15 cellular contexts compared by ENCODE assay signal in genomic region chr4:42401171-42401570, GRCh38. TPM values are rescaled to one million over a fixed set of nuclear protein-coding genes. Genes with fewer than 3 reads are reported as not detected.
A peak's percentile ranks its signal among the peaks of the same experiment; 100 is the strongest.
DNase-seq lines count a peak whose midpoint lies in the region; ATAC-seq, FAIRE-seq and TF ChIP-seq lines count a peak whose summit lies in the region.
"Had no signal": no experiment of that assay in that cellular context is flagged by ENCODE, and none has a peak within 500 bp of the region (broad histone marks: within the 10 kb centered on the region; RNA-seq: fewer than 3 reads in every experiment).

No MANE protein-coding gene starts in this region.

- H3K14ac ChIP-seq in mesenchymal stem cell (ENCODE audit: low read length in 2 of 2): no peak overlapping the region

- peak; percentile 27 for DNase-seq in ELF-1 (ENCODE audit: low read depth, low spot score)
- peak; percentile 19 for DNase-seq in HT1080 (ENCODE audit: low read depth)
- DNase-seq in GM12878 (ENCODE audit: low read depth, low spot score): no peak
- DNase-seq in mesenchymal stem cell: no peak
- no peak for DNase-seq in thyroid gland
- no peak for DNase-seq in NCI-H2227 (lab: John Stamatoyannopoulos, UW; ENCODE audit: unreplicated experiment)
- DNase-seq in kidney glomerular epithelial cell (lab: John Stamatoyannopoulos, UW): no peak
- DNase-seq: activated CD4-positive, alpha-beta T cell treated with anti-CD3 and anti-CD28 coated beads, Interleukin-2, amount 10 ng/mL, durations not matched to agents 7 days and 5 days; MV-4-11; NCI-H345; stimulated activated CD4-positive, alpha-beta T cell treated with anti-CD3 and anti-CD28 coated beads, Interleukin-12 subunit alpha, Interleukin-12 subunit beta, amount 100 ng/mL, for 4 hours had no signal

- no peaks in the 10 kb centered on the region for H3K9me3 ChIP-seq in GM12878 (replicated peaks; ENCODE audit: control insufficient read depth, insufficient read depth, low read length)
- no peaks in the 10 kb centered on the region for H3K9me3 ChIP-seq in mesenchymal stem cell (ENCODE audit: control insufficient read depth, low read length)
- H3K9me3 ChIP-seq in thyroid gland: no peaks in the 10 kb centered on the region
- H3K9me3 ChIP-seq: neutrophil had no signal

- RAD21 ChIA-PET in GM12878 (lab: Charles Lee; ENCODE audit: unreplicated experiment): interaction anchor here (0.5 to 2.0 kb wide), 3 partner anchors 30 to 178 kb away, joined by 4 to 5 read pairs (median 5); no protein-coding TSS in a partner anchor

- SMC1A ChIA-PET in GM12878 (lab: Charles Lee; ENCODE audit: uncharacterized antibody, unreplicated experiment): interaction anchor here (0.8 to 3.4 kb wide), 4 partner anchors 30 to 119 kb away, joined by 3 to 21 read pairs (median 6); no protein-coding TSS in a partner anchor

- no peak overlapping the region for H4K91ac ChIP-seq in mesenchymal stem cell (ENCODE audit: low read length)

- no peak overlapping the region for H3K4me3 ChIP-seq in GM12878
- H3K4me3 ChIP-seq in mesenchymal stem cell (ENCODE audit: insufficient read depth in 1 of 2, low read depth in 1 of 2, low read length in 2 of 2): peak overlapping the region in 1 of 2 experiments; percentile 37
- H3K4me3 ChIP-seq in thyroid gland (replicated peaks in 1 of 3): no peak overlapping the region

- H3K79me2 ChIP-seq in GM12878 (ENCODE audit: control insufficient read depth, insufficient read depth, low read length): no peaks in the 10 kb centered on the region

- intact Hi-C loops in GM12878 (cut with micrococcal nuclease; ENCODE audit: unreplicated experiment) (no loop called here), thyroid gland (cut with DNase I) (no loop called here)

- TF ChIP-seq CTCF in GM12878 (IDR thresholded peaks at IDR 0.05 in 2 of 3, conservative IDR thresholded peaks at IDR 0.05 in 1 of 3; ENCODE audit: control insufficient read depth in 2 of 3, extremely low read depth in 1 of 3, insufficient read depth in 1 of 3, low read depth in 3 of 3, low read length in 3 of 3) (peak in 2 of 3 experiments; percentile 10 to 35; a peak in 3 of 6 replicates), thyroid gland (IDR thresholded peaks at IDR 0.05) (peak in 3 of 6 experiments; percentile 11 to 26 (median 25))

- 89% methylated on average over 9 of the region's 9 CpGs for WGBS in GM12878 (ENCODE audit: insufficient coverage, insufficient replicate concordance, low lambda C conversion rate, missing lambda C conversion rate)
- WGBS in mesenchymal stem cell: 87% methylated on average over 9 of the region's 9 CpGs
- 53 to 78% methylated on average over 9 of the region's 9 CpGs for WGBS in thyroid gland, 2 donors

- no peak overlapping the region for H2AK5ac ChIP-seq in mesenchymal stem cell (ENCODE audit: low read length, severe bottlenecking)

- POLR2A ChIA-PET in GM12878 (lab: Charles Lee): interaction anchor here (0.6 kb wide), 1 partner anchor 153 kb away, joined by 3 read pairs; no protein-coding TSS in a partner anchor

- H3K4me2 ChIP-seq in GM12878 (ENCODE audit: control insufficient read depth, insufficient read depth) (no peak overlapping the region), mesenchymal stem cell (ENCODE audit: low read length, poor library complexity, severe bottlenecking) (peak overlapping the region; percentile 51)

- TF ChIP-seq EP300 in GM12878 (IDR thresholded peaks at IDR 0.05; ENCODE audit: borderline replicate concordance in 1 of 2, control insufficient read depth in 1 of 2, low read depth in 2 of 2, low read length in 2 of 2): no peak

- ATAC-seq in GM12878 (no peak), HG03442 (IDR thresholded peaks at IDR 0.05; ENCODE audit: unreplicated experiment) (no peak)

- H2BK120ac ChIP-seq in mesenchymal stem cell (ENCODE audit: low read depth, low read length): no peak overlapping the region

- no peak overlapping the region for H3K23ac ChIP-seq in mesenchymal stem cell (ENCODE audit: low read length in 2 of 2)

- no peaks in the 10 kb centered on the region for H3K36me3 ChIP-seq in GM12878 (ENCODE audit: control insufficient read depth in 2 of 2, insufficient read depth in 2 of 2, low read length in 1 of 2)
- H3K36me3 ChIP-seq in mesenchymal stem cell (ENCODE audit: control insufficient read depth in 1 of 2, insufficient read depth in 2 of 2, low read depth in 1 of 2, low read length in 2 of 2): peaks cover 0 to 14% of the 10 kb centered on the region in 2 experiments
- H3K36me3 ChIP-seq in thyroid gland: no peaks in the 10 kb centered on the region

- no peak overlapping the region for H2BK15ac ChIP-seq in mesenchymal stem cell (ENCODE audit: low read depth, poor library complexity, severe bottlenecking)

- H3K27me3 ChIP-seq in GM12878 (replicated peaks in 1 of 2; ENCODE audit: control insufficient read depth in 2 of 2, insufficient read depth in 2 of 2, low read length in 1 of 2): peaks cover 2 to 10% of the 10 kb centered on the region in 2 experiments; a peak in 3 of 4 replicates
- peaks cover 0 to 47% of the 10 kb centered on the region in 2 experiments for H3K27me3 ChIP-seq in mesenchymal stem cell (ENCODE audit: control insufficient read depth in 1 of 2, insufficient read depth in 1 of 2, low read length in 2 of 2)
- H3K27me3 ChIP-seq in thyroid gland: no peaks in the 10 kb centered on the region

- no peak overlapping the region for H2BK5ac ChIP-seq in mesenchymal stem cell (ENCODE audit: low read depth, low read length, poor library complexity, severe bottlenecking)

- TF ChIP-seq POLR2A in GM12878 (IDR thresholded peaks at IDR 0.05; ENCODE audit: low read depth, low read length) (no peak), thyroid gland (IDR thresholded peaks at IDR 0.05) (no peak)

- H3K79me1 ChIP-seq in mesenchymal stem cell (replicated peaks; ENCODE audit: low read length, poor library complexity, severe bottlenecking): no peaks in the 10 kb centered on the region

- FAIRE-seq in GM12878 (lab: Jason Lieb, UNC): no peak
- FAIRE-seq: RCC 7860 had no signal

- CTCF ChIA-PET in GM12878 (lab: Yijun Ruan, JAX): interaction anchor here (1.4 to 2.4 kb wide), 3 partner anchors 11 to 120 kb away, joined by 6 to 8 read pairs (median 7); no protein-coding TSS in a partner anchor

- H4K20me1 ChIP-seq in GM12878 (ENCODE audit: control insufficient read depth, insufficient read depth): no peaks in the 10 kb centered on the region

- peaks cover 12% of the 10 kb centered on the region for H3K4me1 ChIP-seq in GM12878 (ENCODE audit: control insufficient read depth, insufficient read depth, low read length)
- peaks cover 8% of the 10 kb centered on the region for H3K4me1 ChIP-seq in mesenchymal stem cell (ENCODE audit: control insufficient read depth, insufficient read depth, low read depth, low read length)
- peaks cover 8 to 19% of the 10 kb centered on the region in 2 donors for H3K4me1 ChIP-seq in thyroid gland

- no TSS peak for BruUV-seq in GM12878 (replicated peaks; lab: Mats Ljungman, UMichigan)

- H2AFZ ChIP-seq in GM12878 (ENCODE audit: control insufficient read depth, low read depth, low read length): no peak overlapping the region
- H2AFZ ChIP-seq in mesenchymal stem cell (ENCODE audit: low read depth, low read length): no peak overlapping the region

- in situ Hi-C loops in GM12878 (cut with MboI): no loop called here

- TF ChIP-seq RAD21 in GM12878 (IDR thresholded peaks at IDR 0.05; ENCODE audit: insufficient read depth, low read depth, low read length): 0 out of 2 replicates have a peak, but pooled peaks have one; percentile 9

- no peak overlapping the region for H4K8ac ChIP-seq in mesenchymal stem cell (ENCODE audit: low read length)

- no peak overlapping the region for H3K4ac ChIP-seq in mesenchymal stem cell (ENCODE audit: low read depth in 1 of 2, low read length in 2 of 2)

- H3K27ac ChIP-seq in GM12878 (ENCODE audit: control insufficient read depth, insufficient read depth) (no peak overlapping the region), mesenchymal stem cell (ENCODE audit: low read length, poor library complexity, severe bottlenecking) (peak overlapping the region; percentile 81), thyroid gland (no peak overlapping the region)
- H3K27ac ChIP-seq: HL-60, neutrophil had no signal

- H3K9ac ChIP-seq in GM12878 (ENCODE audit: control insufficient read depth, insufficient read depth, low read length) (no peak overlapping the region), mesenchymal stem cell (ENCODE audit: low read length) (no peak overlapping the region)

- H3K18ac ChIP-seq in mesenchymal stem cell (ENCODE audit: low read depth in 1 of 2, low read length in 2 of 2): no peak overlapping the region

- H2BK12ac ChIP-seq in mesenchymal stem cell (ENCODE audit: low read length in 2 of 2): no peak overlapping the region

TF ChIP-seq in GM12878, 131 proteins besides CTCF, POLR2A, EP300 and RAD21 (continues in another document):
- no peak for TF ChIP-seq PAX8 (IDR thresholded peaks at IDR 0.05)

RNA-seq across cellular contexts. Expression of gene SHISA3, which starts 3.9 kb away (rescaled TPM):
- total RNA-seq in HT1080 (2014; rRNA removed; shearing (Covaris generic)): not detected in 2 replicates
- polyA plus RNA-seq in HT1080 (2015; cell fraction: cytosol; rRNA removed): 0.13 and 0.38 TPM in 2 replicates
- polyA plus RNA-seq in HT1080 (2015; cell fraction: nucleus; rRNA removed): 0.08 TPM in 1 of 2 replicates, not detected in the other
- total RNA-seq in GM12878 (2013; cell fraction: nucleolus; rRNA removed): 0.19 TPM in 1 of 2 replicates, not detected in the other
- total RNA-seq in GM12878 (2014; rRNA removed): 4.4 and 4.9 TPM in 2 replicates
- total RNA-seq in GM12878 (2014; rRNA removed; fragmentation: Illumina TruSeq; extraction: Trizol): 3.9 TPM in 2 replicates
- 6.3 and 6.6 TPM in 2 replicates for total RNA-seq in GM12878 (2021)
- polyA plus RNA-seq in GM12878 (2011; ENCODE audit: low read depth): 1.4 TPM
- polyA plus RNA-seq in GM12878 (2011; rRNA removed): 0.03 TPM in 1 of 2 replicates, not detected in the other
- polyA plus RNA-seq in GM12878 (2011; cell fraction: cytosol; rRNA removed): 0.04 TPM in 1 of 2 replicates, not detected in the other
- polyA plus RNA-seq in GM12878 (2011; cell fraction: nucleus; rRNA removed): not detected in 2 replicates
- 3.8 and 3.9 TPM in 2 replicates for polyA plus RNA-seq in GM12878 (2012)
- polyA plus RNA-seq in GM12878 (2014; fragmentation: Illumina TruSeq; extraction: Trizol): 3.7 and 4.1 TPM in 2 replicates
- 1 to 10 TPM; 1.9 to 4.6 TPM for polyA plus RNA-seq in GM12878 (2014; fragmentation: Nextera tagmentation; extraction: Ambion mirVana)
- polyA plus RNA-seq in GM12878 (2014; rRNA removed): 5.5 and 7.2 TPM in 2 replicates
- polyA plus RNA-seq in GM12878 (2016; fragmentation: Nextera tagmentation; extraction: Ambion mirVana): 1 to 10 TPM; 3.9 to 4.9 TPM
- not detected in 2 replicates for polyA minus RNA-seq in GM12878 (2011; rRNA and poly(A)+ RNA removed)
- not detected in 2 replicates for polyA minus RNA-seq in GM12878 (2011; cell fraction: cytosol; rRNA and poly(A)+ RNA removed)
- not detected in 2 replicates for polyA minus RNA-seq in GM12878 (2011; cell fraction: nucleus; rRNA and poly(A)+ RNA removed)
- 1.1 TPM for polyA plus RNA-seq in mesenchymal stem cell (2013, experiment 1 of 2)
- polyA plus RNA-seq in mesenchymal stem cell (2013, experiment 2 of 2): 1.2 TPM
- total RNA-seq in thyroid gland: 1 to 10 TPM; 3.1 to 5.7 (median 4.0) TPM

Comparison
In these comparisons a context has a peak if more than half of its experiments do, and no peak if none do; other contexts are left out.
1. DNase-seq: peak in ELF-1 (single experiment) and HT1080 (single experiment); none in GM12878 (single experiment), mesenchymal stem cell (single experiment), thyroid gland (0 of 2), NCI-H2227 (single experiment) and kidney glomerular epithelial cell (single experiment).